8 cellular contexts compared by ENCODE assay signal in genomic region chr11:102451041-102451692, GRCh38. TPM values are rescaled to one million over a fixed set of nuclear protein-coding genes. Genes with fewer than 3 reads are reported as not detected.
DNase-seq lines count a peak whose midpoint lies in the region; ATAC-seq, FAIRE-seq and TF ChIP-seq lines count a peak whose summit lies in the region.

No MANE protein-coding gene starts in this region.

- DNase-seq in Caco-2: no peak
- DNase-seq in PC-9: no peak
- DNase-seq in epithelial cell of esophagus (ENCODE audit: low read depth): no peak
- no peak for DNase-seq in omental fat pad (ENCODE audit: low spot score)
- no peak for DNase-seq in H54 (ENCODE audit: insufficient read length, low spot score)
- DNase-seq in SHP77 (lab: John Stamatoyannopoulos, UW): no peak
- no peak for DNase-seq in HEK293T (ENCODE audit: extremely low spot score)
- DNase-seq in DMS114 treated with DMSO at 0.1 percent for 48 hours (lab: John Stamatoyannopoulos, UW; ENCODE audit: unreplicated experiment): no peak

- H3K27me3 Mint-ChIP-seq in Caco-2 (ENCODE audit: insufficient read depth, unreplicated experiment): no peaks in the 10 kb centered on the region

- H3K79me2 ChIP-seq in PC-9 (ENCODE audit: low read depth): peaks cover 68% of the 10 kb centered on the region

- H4K20me1 ChIP-seq in PC-9 (ENCODE audit: insufficient read depth): peaks cover 20% of the 10 kb centered on the region

- FAIRE-seq in H54 (lab: Jason Lieb, UNC): no peak

- H3K4me2 ChIP-seq in PC-9: peak overlapping the region; percentile 93

- H3K27ac ChIP-seq in PC-9: peak overlapping the region; percentile 72

- H3K9me3 ChIP-seq in Caco-2 (no peaks in the 10 kb centered on the region), PC-9 (ENCODE audit: insufficient read depth, low read depth) (no peaks in the 10 kb centered on the region)

- POLR2A ChIA-PET in Caco-2 (lab: Charles Lee): interaction anchor here (1.1 kb wide), 1 partner anchor 25 kb away, joined by 8 read pairs; no protein-coding TSS in a partner anchor
- POLR2A ChIA-PET in PC-9 (lab: Charles Lee; ENCODE audit: unreplicated experiment): interaction anchor here (0.6 kb wide), 1 partner anchor 41 kb away, joined by 6 read pairs; no protein-coding TSS in a partner anchor
- POLR2A ChIA-PET in HEK293T (lab: Yijun Ruan, JAX): no interaction called here

- H3K36me3 Mint-ChIP-seq in Caco-2 (ENCODE audit: insufficient read depth, unreplicated experiment): peaks cover 53% of the 10 kb centered on the region

- TF ChIP-seq CTCF in Caco-2 (IDR thresholded peaks at IDR 0.05; ENCODE audit: insufficient read depth in 1 of 2, low read depth in 1 of 2, low read length in 1 of 2, severe bottlenecking in 1 of 2, unreplicated experiment in 1 of 2): no peak
- TF ChIP-seq CTCF in PC-9 (conservative IDR thresholded peaks at IDR 0.05): no peak
- TF ChIP-seq CTCF in epithelial cell of esophagus (IDR thresholded peaks at IDR 0.05; ENCODE audit: insufficient read depth, low read depth, low read length, missing control alignments): no peak
- TF ChIP-seq CTCF in omental fat pad (IDR thresholded peaks at IDR 0.05): no peak

- peaks cover 50% of the 10 kb centered on the region for H3K4me1 ChIP-seq in Caco-2
- H3K4me1 ChIP-seq in PC-9 (replicated peaks; ENCODE audit: insufficient read depth): peaks cover 55% of the 10 kb centered on the region

- TF ChIP-seq POLR2A in H54 (IDR thresholded peaks at IDR 0.05; ENCODE audit: low read depth, low read length): no peak

- peak overlapping the region; percentile 98 for H3K27ac Mint-ChIP-seq in Caco-2 (ENCODE audit: unreplicated experiment)

- H3K27me3 ChIP-seq in Caco-2 (replicated peaks; ENCODE audit: control insufficient read depth, insufficient read depth, low read length) (no peaks in the 10 kb centered on the region), PC-9 (ENCODE audit: insufficient read depth, low read depth) (no peaks in the 10 kb centered on the region)

- intact Hi-C loops in Caco-2 (cut with micrococcal nuclease; ENCODE audit: unreplicated experiment) (loop anchor here (1.0 kb wide), 2 partner anchors 25 to 44 kb away; no protein-coding TSS in a partner anchor), PC-9 (cut with micrococcal nuclease; ENCODE audit: unreplicated experiment) (loop anchor here (2.0 to 5.0 kb wide), 3 partner anchors 44 to 161 kb away; no protein-coding TSS in a partner anchor)

- H3F3A ChIP-seq in PC-9 (ENCODE audit: insufficient read depth, low read depth): peaks cover 24% of the 10 kb centered on the region

- H3K9me3 Mint-ChIP-seq in Caco-2 (ENCODE audit: unreplicated experiment): no peaks in the 10 kb centered on the region

- CTCF ChIA-PET in Caco-2 (lab: Charles Lee): interaction anchor here (0.6 to 1.3 kb wide), 6 partner anchors 24 to 215 kb away, joined by 3 to 11 read pairs (median 4); no protein-coding TSS in a partner anchor
- CTCF ChIA-PET in PC-9 (lab: Charles Lee): no interaction called here
- CTCF ChIA-PET in HEK293T (lab: Yijun Ruan, JAX): no interaction called here

- no peaks in the 10 kb centered on the region for H3K9me2 ChIP-seq in PC-9 (ENCODE audit: insufficient read depth)

- H3K4me3 ChIP-seq in Caco-2 (ENCODE audit: low read depth, low read length) (peak overlapping the region; percentile 90), PC-9 (peak overlapping the region; percentile 88), epithelial cell of esophagus (ENCODE audit: low read length) (peak overlapping the region; percentile 78)

- peak; percentile 9 for ATAC-seq in omental fat pad (ENCODE audit: low FRiP score)

- peak overlapping the region; percentile 94 for H2AFZ ChIP-seq in PC-9

- H3K4me3 Mint-ChIP-seq in Caco-2 (ENCODE audit: unreplicated experiment): peak overlapping the region; percentile 99

- H3K4me1 Mint-ChIP-seq in Caco-2 (ENCODE audit: low read depth, unreplicated experiment): peaks cover 52% of the 10 kb centered on the region

- H3K36me3 ChIP-seq in Caco-2 (ENCODE audit: control insufficient read depth, insufficient read depth, low read length): peaks cover 1% of the 10 kb centered on the region
- H3K36me3 ChIP-seq in PC-9 (ENCODE audit: low read depth): peaks cover 26% of the 10 kb centered on the region

- BruUV-seq in Caco-2 (replicated peaks; lab: Mats Ljungman, UMichigan): TSS peak; percentile 27
- BruUV-seq in PC-9 (replicated peaks; lab: Mats Ljungman, UMichigan): no TSS peak

TF ChIP-seq in HEK293T, 16 proteins besides CTCF, POLR2A, EP300 and RAD21:
- TF ChIP-seq CTBP1 (IDR thresholded peaks at IDR 0.05; ENCODE audit: borderline replicate concordance) (no peak), TARDBP (IDR thresholded peaks at IDR 0.05) (no peak), LEF1 (IDR thresholded peaks at IDR 0.05; ENCODE audit: borderline replicate concordance) (no peak), SP1 (IDR thresholded peaks at IDR 0.05) (no peak), FOXA1 (IDR thresholded peaks at IDR 0.05) (no peak), ZNF384 (IDR thresholded peaks at IDR 0.05) (no peak), ARNT (IDR thresholded peaks at IDR 0.05) (no peak)

RNA-seq across cellular contexts. Expression of gene TMEM123, which starts 1.4 kb away (rescaled TPM):
- total RNA-seq in Caco-2 (2022) (400 and 431 TPM in 2 replicates), PC-9 (2021) (94.0 and 201 TPM in 2 replicates), omental fat pad (100 to 1,000 TPM in 2 of 4 donors, 10 to 100 TPM in 2; 81.8 to 109 (median 98.8) TPM)
